9 cellular contexts compared by ENCODE assay signal in the genomic region with DNA sequence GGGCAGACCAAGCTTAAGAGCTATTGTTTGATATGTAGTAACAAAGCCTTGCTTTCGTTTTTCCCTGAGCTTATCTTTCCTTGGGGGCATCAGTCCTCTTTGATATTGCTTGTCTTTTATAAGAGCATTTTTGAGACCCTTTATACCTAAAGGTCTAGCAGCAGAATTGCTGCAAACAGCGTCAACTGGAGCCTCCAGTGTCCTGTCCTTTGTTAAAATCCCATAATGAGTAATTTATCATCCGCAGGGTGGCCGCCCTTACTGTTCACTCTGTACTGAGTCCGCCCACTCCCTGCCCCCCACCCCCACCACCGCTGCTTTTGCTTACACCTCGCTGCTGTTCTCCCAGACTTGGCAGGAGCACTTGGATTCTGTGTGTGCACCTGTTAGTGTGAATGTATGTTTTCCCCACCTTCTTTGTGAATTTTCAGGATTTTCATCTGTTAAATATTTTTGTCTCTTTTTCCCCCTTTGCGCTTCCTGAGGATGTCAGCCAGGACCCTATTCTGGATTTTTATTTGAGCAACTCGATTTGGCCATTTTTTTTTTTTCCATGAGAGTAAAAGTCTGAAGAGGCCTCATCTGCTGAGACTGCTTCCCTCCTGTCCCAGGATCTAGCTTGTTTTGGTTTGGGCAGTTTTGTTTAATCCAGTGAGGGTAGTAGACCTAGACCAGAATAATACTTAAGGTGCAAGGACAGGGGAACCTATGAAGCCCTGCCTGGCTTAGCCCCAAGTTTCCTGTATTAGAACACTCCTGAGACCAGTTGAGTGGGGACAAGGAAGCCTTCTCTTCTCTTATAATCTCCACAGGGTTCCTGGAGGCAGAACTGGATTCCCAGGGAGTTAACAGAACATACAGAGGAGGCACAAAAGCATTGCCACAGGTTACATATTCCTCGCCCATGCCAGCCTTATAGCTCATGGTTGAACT. TPM values are rescaled to one million over a fixed set of nuclear protein-coding genes. Genes with fewer than 3 reads are reported as not detected.
DNase-seq lines count a peak whose midpoint lies in the region; ATAC-seq and TF ChIP-seq lines count a peak whose summit lies in the region.
"Had no signal": no experiment of that assay in that cellular context is flagged by ENCODE, and none has a peak within 500 bp of the region (broad histone marks: within the 10 kb centered on the region; RNA-seq: fewer than 3 reads in every experiment).

No MANE protein-coding gene starts in this region.

- ATAC-seq in activated T-cell treated with anti-CD3 and anti-CD28 coated beads, Interleukin-2, amount 50 U/mL, for 4 hours: no peak
- no peak for ATAC-seq in activated T-helper 17 cell treated with anti-CD3 and anti-CD28 coated beads, Interleukin-2, amount 50 U/mL, for 72 hours (replicated peaks)
- no peak for ATAC-seq in HG02885 (IDR thresholded peaks at IDR 0.05; ENCODE audit: poor library complexity, unreplicated experiment)

- intact Hi-C loops in transverse colon (cut with DNase I; ENCODE audit: low total_unique reads): no loop called here

- no peaks in the 10 kb centered on the region for H3K27me3 Mint-ChIP-seq in activated T-cell treated with anti-CD3 and anti-CD28 coated beads, Interleukin-2, amount 50 U/mL, for 4 hours (ENCODE audit: low read depth)
- no peaks in the 10 kb centered on the region for H3K27me3 Mint-ChIP-seq in activated T-helper 17 cell treated with anti-CD3 and anti-CD28 coated beads, Interleukin-2, amount 50 U/mL, for 72 hours

- H3K4me1 Mint-ChIP-seq in activated T-cell treated with anti-CD3 and anti-CD28 coated beads, Interleukin-2, amount 50 U/mL, for 4 hours (ENCODE audit: low read depth): peaks cover 82% of the 10 kb centered on the region
- peaks cover 69% of the 10 kb centered on the region for H3K4me1 Mint-ChIP-seq in activated T-helper 17 cell treated with anti-CD3 and anti-CD28 coated beads, Interleukin-2, amount 50 U/mL, for 72 hours

- H3K4me3 ChIP-seq in liver (ENCODE audit: low read depth in 1 of 3, low read length in 3 of 3) (peak overlapping the region in 2 of 3 donors; percentile 9 to 10), transverse colon (peak overlapping the region in 2 of 4 donors; percentile 14)

- H3K4me3 Mint-ChIP-seq in activated T-cell treated with anti-CD3 and anti-CD28 coated beads, Interleukin-2, amount 50 U/mL, for 4 hours: peak overlapping the region; percentile 98
- H3K4me3 Mint-ChIP-seq in activated T-helper 17 cell treated with anti-CD3 and anti-CD28 coated beads, Interleukin-2, amount 50 U/mL, for 72 hours: peak overlapping the region; percentile 74

- H3K27ac ChIP-seq in liver (ENCODE audit: low read depth in 1 of 2, low read length in 2 of 2) (peak overlapping the region; percentile 89 to 92), transverse colon (peak overlapping the region; percentile 88 to 93 (median 90))
- H3K27ac ChIP-seq: neutrophil had no signal

- in situ Hi-C loops in transverse colon (cut with MboI; ENCODE audit: low pct_ligation_motif_present in 1 of 4, low pct_unique_long_range_greater_than_20kb in 1 of 4, low sequenced_read_pairs in 3 of 4): no loop called here

- no peak for TF ChIP-seq CTCF in liver (IDR thresholded peaks at IDR 0.05; ENCODE audit: low read depth, low read length, missing input control)
- no peak for TF ChIP-seq CTCF in transverse colon (IDR thresholded peaks at IDR 0.05)

- no peak for TF ChIP-seq POLR2A in transverse colon (IDR thresholded peaks at IDR 0.05)

- H3K27me3 ChIP-seq in liver (ENCODE audit: control insufficient read depth in 4 of 4, insufficient read depth in 4 of 4, low read length in 3 of 4) (no peaks in the 10 kb centered on the region), transverse colon (no peaks in the 10 kb centered on the region)
- H3K27me3 ChIP-seq: neutrophil had no signal

- TF ChIP-seq RAD21 in liver (IDR thresholded peaks at IDR 0.05): no peak

- peaks cover 0 to 19% (median 6%) of the 10 kb centered on the region in 4 donors for H3K36me3 ChIP-seq in liver (ENCODE audit: control insufficient read depth in 4 of 4, insufficient read depth in 3 of 4, low read depth in 1 of 4, low read length in 3 of 4)
- H3K36me3 ChIP-seq in transverse colon: peaks cover 0 to 16% (median 4%) of the 10 kb centered on the region in 4 donors
- H3K36me3 ChIP-seq: neutrophil had no signal

- WGBS in liver: 30% methylated on average over 10 of the region's 10 CpGs
- WGBS in transverse colon (ENCODE audit: low coverage in 1 of 2), 2 donors: 26 to 34% methylated on average over 6 to 10 of the region's 10 CpGs

- H3K9me3 ChIP-seq in liver (ENCODE audit: control insufficient read depth in 4 of 4, low read length in 3 of 4) (no peaks in the 10 kb centered on the region), transverse colon (no peaks in the 10 kb centered on the region)
- H3K9me3 ChIP-seq: neutrophil had no signal

- H3K4me1 ChIP-seq in liver (ENCODE audit: control insufficient read depth in 4 of 4, insufficient read depth in 4 of 4, low read length in 3 of 4): peaks cover 18 to 67% (median 56%) of the 10 kb centered on the region in 4 donors
- H3K4me1 ChIP-seq in transverse colon: peaks cover 42 to 70% (median 65%) of the 10 kb centered on the region in 4 donors

- peak overlapping the region; percentile 49 to 95 for H3K9ac ChIP-seq in liver (ENCODE audit: low read depth in 1 of 2, low read length in 2 of 2)

- peaks cover 8% of the 10 kb centered on the region for H3K36me3 Mint-ChIP-seq in activated T-cell treated with anti-CD3 and anti-CD28 coated beads, Interleukin-2, amount 50 U/mL, for 4 hours (ENCODE audit: insufficient read depth)
- H3K36me3 Mint-ChIP-seq in activated T-helper 17 cell treated with anti-CD3 and anti-CD28 coated beads, Interleukin-2, amount 50 U/mL, for 72 hours (ENCODE audit: low read depth): peaks cover 91% of the 10 kb centered on the region

- H3K9me3 Mint-ChIP-seq in activated T-cell treated with anti-CD3 and anti-CD28 coated beads, Interleukin-2, amount 50 U/mL, for 4 hours: no peaks in the 10 kb centered on the region
- H3K9me3 Mint-ChIP-seq in activated T-helper 17 cell treated with anti-CD3 and anti-CD28 coated beads, Interleukin-2, amount 50 U/mL, for 72 hours: no peaks in the 10 kb centered on the region

- TF ChIP-seq EP300 in transverse colon (IDR thresholded peaks at IDR 0.05; ENCODE audit: low read depth): no peak

- H3K27ac Mint-ChIP-seq in activated T-helper 17 cell treated with anti-CD3 and anti-CD28 coated beads, Interleukin-2, amount 50 U/mL, for 72 hours: peak overlapping the region; percentile 96

- DNase-seq in activated T-cell treated with anti-CD3 and anti-CD28 coated beads, Interleukin-2, amount 50 U/mL, for 4 hours: no peak
- DNase-seq in activated T-cell treated with anti-CD3 and anti-CD28 coated beads, Interleukin-2, amount 50 U/mL, for 1 hour: no peak
- peak; percentile 43 for DNase-seq in transverse colon
- DNase-seq in cerebellum (ENCODE audit: low spot score): no peak
- DNase-seq in SHP77 (lab: John Stamatoyannopoulos, UW): no peak

TF ChIP-seq in liver, 16 proteins besides CTCF, POLR2A, EP300 and RAD21:
- no peak for TF ChIP-seq NR2F2 (IDR thresholded peaks at IDR 0.05)

RNA-seq across cellular contexts. Expression of a gene that starts 8.1 kb away (rescaled TPM):
- 10 to 100 TPM; 58.6 to 72.0 (median 65.9) TPM for total RNA-seq in activated T-cell treated with anti-CD3 and anti-CD28 coated beads, Interleukin-2, amount 50 U/mL, for 4 hours
- 10 to 100 TPM; 48.3 to 50.7 TPM for total RNA-seq in activated T-helper 17 cell treated with anti-CD3 and anti-CD28 coated beads, Interleukin-2, amount 50 U/mL, for 72 hours
- total RNA-seq in liver: 10 to 100 TPM; 37.2 to 48.8 TPM
- 10 to 100 TPM; 37.4 to 47.2 TPM for polyA plus RNA-seq in liver
- 100 to 1,000 TPM in 2 of 4 donors, 10 to 100 TPM in 2; 63.8 to 154 (median 102) TPM for total RNA-seq in transverse colon
- 4.4 TPM for total RNA-seq in cerebellum

RNA-seq across cellular contexts. Expression of a gene that starts 26.6 kb away (rescaled TPM):
- 1 to 10 TPM; 6.2 to 8.1 (median 7.6) TPM for total RNA-seq in activated T-cell treated with anti-CD3 and anti-CD28 coated beads, Interleukin-2, amount 50 U/mL, for 4 hours
- 10 to 100 TPM in 1 of 2 donors, 1 to 10 TPM in 1; 7.6 to 12.9 TPM for total RNA-seq in activated T-helper 17 cell treated with anti-CD3 and anti-CD28 coated beads, Interleukin-2, amount 50 U/mL, for 72 hours
- total RNA-seq in liver (under 1 TPM in 1 of 2 donors, not detected in 1; 0.33 TPM), transverse colon (10 to 100 TPM in 1 of 4 donors, 1 to 10 TPM in 1, under 1 TPM in 1, not detected in 1; 0.96 to 52.4 (median 2.7) TPM), cerebellum (not detected)
- polyA plus RNA-seq in liver: under 1 TPM; 0.56 to 0.84 TPM

RNA-seq across cellular contexts. Expression of a gene that starts 38.8 kb away (rescaled TPM):
- 10 to 100 TPM; 69.3 to 75.5 (median 73.1) TPM for total RNA-seq in activated T-cell treated with anti-CD3 and anti-CD28 coated beads, Interleukin-2, amount 50 U/mL, for 4 hours
- 10 to 100 TPM; 81.1 to 96.4 TPM for total RNA-seq in activated T-helper 17 cell treated with anti-CD3 and anti-CD28 coated beads, Interleukin-2, amount 50 U/mL, for 72 hours
- total RNA-seq in liver (10 to 100 TPM in 1 of 2 donors, 1 to 10 TPM in 1; 8.2 to 25.8 TPM), transverse colon (100 to 1,000 TPM; 115 to 508 (median 151) TPM), cerebellum (13.6 TPM)
- polyA plus RNA-seq in liver: 10 to 100 TPM in 1 of 2 donors, 1 to 10 TPM in 1; 9.1 to 16.9 TPM

RNA-seq across cellular contexts. Expression of a gene that starts 39.0 kb away (rescaled TPM):
- under 1 TPM; 0.14 to 0.40 (median 0.34) TPM for total RNA-seq in activated T-cell treated with anti-CD3 and anti-CD28 coated beads, Interleukin-2, amount 50 U/mL, for 4 hours
- 1 to 10 TPM; 1.5 to 5.6 TPM for total RNA-seq in activated T-helper 17 cell treated with anti-CD3 and anti-CD28 coated beads, Interleukin-2, amount 50 U/mL, for 72 hours
- 1 to 10 TPM in 1 of 2 donors, under 1 TPM in 1; 0.67 to 1.3 TPM for total RNA-seq in liver
- under 1 TPM; 0.25 to 0.32 TPM for polyA plus RNA-seq in liver
- total RNA-seq in transverse colon: under 1 TPM in 2 of 4 donors, not detected in 2; 0.14 to 0.79 TPM
- 0.45 TPM for total RNA-seq in cerebellum

RNA-seq across cellular contexts. Expression of a gene that starts 55.0 kb away (rescaled TPM):
- total RNA-seq in activated T-cell treated with anti-CD3 and anti-CD28 coated beads, Interleukin-2, amount 50 U/mL, for 4 hours: 1 to 10 TPM; 1.4 to 3.1 (median 2.0) TPM
- 10 to 100 TPM; 10.7 to 22.2 TPM for total RNA-seq in activated T-helper 17 cell treated with anti-CD3 and anti-CD28 coated beads, Interleukin-2, amount 50 U/mL, for 72 hours
- total RNA-seq in liver (10 to 100 TPM in 1 of 2 donors, 1 to 10 TPM in 1; 6.7 to 13.1 TPM), transverse colon (10 to 100 TPM in 2 of 4 donors, 1 to 10 TPM in 2; 5.6 to 46.2 (median 11.7) TPM), cerebellum (14.9 TPM)
- polyA plus RNA-seq in liver: 10 to 100 TPM; 10.4 to 38.2 TPM
